Comparison of ENCODE assay signal across 34 cellular contexts in genomic region chr1:96991261-96991660, GRCh38.
"Had no signal": no experiment of that assay in that cellular context is flagged by ENCODE, and none has a peak within 500 bp of the region (broad histone marks: within the 10 kb centered on the region; RNA-seq: fewer than 3 reads in every experiment).

No MANE protein-coding gene starts in this region.

- H3K27me3 ChIP-seq: MG63 had no signal

- H3K4me3 ChIP-seq: MG63 had no signal

- H3K36me3 ChIP-seq: MG63 had no signal

- DNase-seq: Karpas-422, Kasumi-1, MG63, MM.1S, MV-4-11, NCI-H1048, NCI-H1092, NCI-H1092 treated with DMSO at 0.1 percent for 48 hours, NCI-H1105, NCI-H1105 treated with DMSO at 0.1 percent for 48 hours, NCI-H1417, NCI-H1417 treated with DMSO at 0.1 percent for 48 hours, NCI-H1436, NCI-H1436 treated with DMSO at 0.1 percent for 48 hours, NCI-H146, NCI-H1694, NCI-H1694 treated with DMSO at 0.1 percent for 48 hours, NCI-H187, NCI-H187 treated with DMSO at 0.1 percent for 48 hours, NCI-H1930, NCI-H2029, NCI-H2029 treated with DMSO at 0.1 percent for 48 hours, NCI-H2081, NCI-H2081 treated with DMSO at 0.1 percent for 48 hours, NCI-H2107, NCI-H2171, NCI-H2171 treated with DMSO at 0.1 percent for 48 hours, NCI-H2227 treated with DMSO at 0.1 percent for 48 hours, NCI-H226, NCI-H345, NCI-H446, NCI-H446 treated with DMSO at 0.1 percent for 48 hours, NCI-H510A had no signal

- H3K4me2 ChIP-seq: KMS-11 had no signal

- H3K9me3 ChIP-seq: MG63 had no signal

- H3K27ac ChIP-seq: KMS-11 had no signal

- H3K9ac ChIP-seq: KMS-11 had no signal
